Comparison of ENCODE assay signal across 1 cellular context in the genomic region with DNA sequence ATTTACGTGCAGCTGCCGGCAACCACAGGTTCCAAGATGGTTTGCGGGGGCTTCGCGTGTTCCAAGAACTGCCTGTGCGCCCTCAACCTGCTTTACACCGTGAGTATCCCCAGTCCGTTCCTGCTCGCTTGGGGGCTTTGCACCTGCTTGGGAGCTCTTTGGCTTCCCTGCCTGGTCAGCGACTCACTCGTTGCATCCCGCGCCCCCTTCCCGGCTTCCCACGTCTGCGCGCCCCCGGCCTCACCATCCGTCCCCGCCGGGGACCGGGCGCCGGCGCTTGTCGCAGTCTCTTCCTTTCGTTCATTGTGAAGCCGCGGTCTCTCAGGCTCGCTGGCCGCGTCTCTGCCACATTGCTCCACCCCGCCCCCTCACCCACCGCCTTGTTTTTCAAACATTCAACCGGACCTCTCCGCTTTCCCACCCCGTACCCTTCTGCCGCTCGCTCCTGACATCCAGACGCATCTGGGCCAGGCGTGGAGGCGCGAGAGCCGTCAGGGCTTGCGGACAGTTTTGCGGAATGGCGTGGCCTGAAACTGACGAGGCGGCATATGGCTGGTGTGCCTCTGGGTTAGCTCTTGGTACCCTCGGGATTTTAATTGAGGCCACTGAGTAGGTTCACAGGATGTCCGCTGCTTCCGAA.
TF ChIP-seq lines count a peak whose summit lies in the region.

No MANE protein-coding gene starts in this region.

TF ChIP-seq in K562, 482 proteins besides CTCF, POLR2A, EP300 and RAD21 (continued from another document and continues in another):
- TF ChIP-seq, protein P1, sequence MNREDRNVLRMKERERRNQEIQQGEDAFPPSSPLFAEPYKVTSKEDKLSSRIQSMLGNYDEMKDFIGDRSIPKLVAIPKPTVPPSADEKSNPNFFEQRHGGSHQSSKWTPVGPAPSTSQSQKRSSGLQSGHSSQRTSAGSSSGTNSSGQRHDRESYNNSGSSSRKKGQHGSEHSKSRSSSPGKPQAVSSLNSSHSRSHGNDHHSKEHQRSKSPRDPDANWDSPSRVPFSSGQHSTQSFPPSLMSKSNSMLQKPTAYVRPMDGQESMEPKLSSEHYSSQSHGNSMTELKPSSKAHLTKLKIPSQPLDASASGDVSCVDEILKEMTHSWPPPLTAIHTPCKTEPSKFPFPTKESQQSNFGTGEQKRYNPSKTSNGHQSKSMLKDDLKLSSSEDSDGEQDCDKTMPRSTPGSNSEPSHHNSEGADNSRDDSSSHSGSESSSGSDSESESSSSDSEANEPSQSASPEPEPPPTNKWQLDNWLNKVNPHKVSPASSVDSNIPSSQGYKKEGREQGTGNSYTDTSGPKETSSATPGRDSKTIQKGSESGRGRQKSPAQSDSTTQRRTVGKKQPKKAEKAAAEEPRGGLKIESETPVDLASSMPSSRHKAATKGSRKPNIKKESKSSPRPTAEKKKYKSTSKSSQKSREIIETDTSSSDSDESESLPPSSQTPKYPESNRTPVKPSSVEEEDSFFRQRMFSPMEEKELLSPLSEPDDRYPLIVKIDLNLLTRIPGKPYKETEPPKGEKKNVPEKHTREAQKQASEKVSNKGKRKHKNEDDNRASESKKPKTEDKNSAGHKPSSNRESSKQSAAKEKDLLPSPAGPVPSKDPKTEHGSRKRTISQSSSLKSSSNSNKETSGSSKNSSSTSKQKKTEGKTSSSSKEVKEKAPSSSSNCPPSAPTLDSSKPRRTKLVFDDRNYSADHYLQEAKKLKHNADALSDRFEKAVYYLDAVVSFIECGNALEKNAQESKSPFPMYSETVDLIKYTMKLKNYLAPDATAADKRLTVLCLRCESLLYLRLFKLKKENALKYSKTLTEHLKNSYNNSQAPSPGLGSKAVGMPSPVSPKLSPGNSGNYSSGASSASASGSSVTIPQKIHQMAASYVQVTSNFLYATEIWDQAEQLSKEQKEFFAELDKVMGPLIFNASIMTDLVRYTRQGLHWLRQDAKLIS (CRISPR knock-in tag; IDR thresholded peaks at IDR 0.05), result no peak
- TF ChIP-seq, protein P2, sequence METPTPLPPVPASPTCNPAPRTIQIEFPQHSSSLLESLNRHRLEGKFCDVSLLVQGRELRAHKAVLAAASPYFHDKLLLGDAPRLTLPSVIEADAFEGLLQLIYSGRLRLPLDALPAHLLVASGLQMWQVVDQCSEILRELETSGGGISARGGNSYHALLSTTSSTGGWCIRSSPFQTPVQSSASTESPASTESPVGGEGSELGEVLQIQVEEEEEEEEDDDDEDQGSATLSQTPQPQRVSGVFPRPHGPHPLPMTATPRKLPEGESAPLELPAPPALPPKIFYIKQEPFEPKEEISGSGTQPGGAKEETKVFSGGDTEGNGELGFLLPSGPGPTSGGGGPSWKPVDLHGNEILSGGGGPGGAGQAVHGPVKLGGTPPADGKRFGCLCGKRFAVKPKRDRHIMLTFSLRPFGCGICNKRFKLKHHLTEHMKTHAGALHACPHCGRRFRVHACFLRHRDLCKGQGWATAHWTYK (CRISPR knock-in tag; IDR thresholded peaks at IDR 0.05), result no peak
- peak; percentile 62 for TF ChIP-seq ZFX (CRISPR knock-in tag; IDR thresholded peaks at IDR 0.05)
- TF ChIP-seq, protein P3, sequence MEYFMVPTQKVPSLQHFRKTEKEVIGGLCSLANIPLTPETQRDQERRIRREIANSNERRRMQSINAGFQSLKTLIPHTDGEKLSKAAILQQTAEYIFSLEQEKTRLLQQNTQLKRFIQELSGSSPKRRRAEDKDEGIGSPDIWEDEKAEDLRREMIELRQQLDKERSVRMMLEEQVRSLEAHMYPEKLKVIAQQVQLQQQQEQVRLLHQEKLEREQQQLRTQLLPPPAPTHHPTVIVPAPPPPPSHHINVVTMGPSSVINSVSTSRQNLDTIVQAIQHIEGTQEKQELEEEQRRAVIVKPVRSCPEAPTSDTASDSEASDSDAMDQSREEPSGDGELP (CRISPR knock-in tag; IDR thresholded peaks at IDR 0.05; ENCODE audit: borderline replicate concordance), result peak; percentile 54; the same call in 1 of the 2 replicates
- TF ChIP-seq BRCA1 (IDR thresholded peaks at IDR 0.05), result no peak
- TF ChIP-seq BRCA1 (CRISPR knock-in tag; IDR thresholded peaks at IDR 0.05), result 0 out of 2 replicates have a peak, but pooled peaks have one; percentile 50
- TF ChIP-seq STAT5A (IDR thresholded peaks at IDR 0.05; ENCODE audit: borderline replicate concordance, low read length), result no peak
- TF ChIP-seq TOE1 (IDR thresholded peaks at IDR 0.05; ENCODE audit: borderline replicate concordance), result 0 out of 2 replicates have a peak, but pooled peaks have one; percentile 27
- TF ChIP-seq TOE1 (CRISPR knock-in tag; IDR thresholded peaks at IDR 0.05; ENCODE audit: borderline replicate concordance, low read depth), result no peak
- TF ChIP-seq GTF2F1 (IDR thresholded peaks at IDR 0.05; ENCODE audit: low read depth, low read length), result no peak
- TF ChIP-seq HNRNPLL (IDR thresholded peaks at IDR 0.05; ENCODE audit: low read depth, low read length, poor library complexity, severe bottlenecking), result peak; percentile 24
- TF ChIP-seq YY1 (IDR thresholded peaks at IDR 0.05; ENCODE audit: borderline replicate concordance in 1 of 3, control insufficient read depth in 1 of 3, extremely low read depth in 1 of 3, insufficient read depth in 3 of 3, insufficient read length in 1 of 3, insufficient replicate concordance in 2 of 3, low read depth in 1 of 3, low read length in 2 of 3), result peak in 1 of 3 experiments; percentile 48
- TF ChIP-seq TCF7 (IDR thresholded peaks at IDR 0.05; ENCODE audit: borderline replicate concordance), result no peak
- TF ChIP-seq, protein P4, sequence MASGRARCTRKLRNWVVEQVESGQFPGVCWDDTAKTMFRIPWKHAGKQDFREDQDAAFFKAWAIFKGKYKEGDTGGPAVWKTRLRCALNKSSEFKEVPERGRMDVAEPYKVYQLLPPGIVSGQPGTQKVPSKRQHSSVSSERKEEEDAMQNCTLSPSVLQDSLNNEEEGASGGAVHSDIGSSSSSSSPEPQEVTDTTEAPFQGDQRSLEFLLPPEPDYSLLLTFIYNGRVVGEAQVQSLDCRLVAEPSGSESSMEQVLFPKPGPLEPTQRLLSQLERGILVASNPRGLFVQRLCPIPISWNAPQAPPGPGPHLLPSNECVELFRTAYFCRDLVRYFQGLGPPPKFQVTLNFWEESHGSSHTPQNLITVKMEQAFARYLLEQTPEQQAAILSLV (tag; IDR thresholded peaks at IDR 0.05), result no peak
- no peak for TF ChIP-seq PBX2 (CRISPR knock-in tag; IDR thresholded peaks at IDR 0.05; ENCODE audit: low read depth)
- no peak for TF ChIP-seq PBX2 (tag; conservative IDR thresholded peaks at IDR 0.05; ENCODE audit: low read depth)
- TF ChIP-seq CREB1 (IDR thresholded peaks at IDR 0.05), result 0 out of 2 replicates have a peak, but pooled peaks have one; percentile 23
- no peak for TF ChIP-seq CREB1 (CRISPR knock-in tag; IDR thresholded peaks at IDR 0.05)
- 0 out of 2 replicates have a peak, but pooled peaks have one; percentile 18 for TF ChIP-seq ARID1B (IDR thresholded peaks at IDR 0.05)
- TF ChIP-seq RBFOX2 (IDR thresholded peaks at IDR 0.05; ENCODE audit: low read depth, low read length), result peak; percentile 74
- TF ChIP-seq TAF1 (IDR thresholded peaks at IDR 0.05; ENCODE audit: control insufficient read depth, extremely low read depth, insufficient read depth, low read length, severe bottlenecking), result no peak
- no peak for TF ChIP-seq SRSF3 (IDR thresholded peaks at IDR 0.05; ENCODE audit: insufficient read depth, low read length)
- TF ChIP-seq FOXK1 (CRISPR knock-in tag; IDR thresholded peaks at IDR 0.05; ENCODE audit: borderline replicate concordance), result no peak
- peak; percentile 26 for TF ChIP-seq CXXC5 (CRISPR knock-in tag; IDR thresholded peaks at IDR 0.05)
- peak; percentile 33; the same call in 1 of the 2 replicates for TF ChIP-seq SMARCC2 (IDR thresholded peaks at IDR 0.05; ENCODE audit: low read depth)
- peak; percentile 88 for TF ChIP-seq RBBP5 (IDR thresholded peaks at IDR 0.05; ENCODE audit: borderline replicate concordance, insufficient read depth, low read length, poor library complexity, severe bottlenecking)
- no peak for TF ChIP-seq HLTF (IDR thresholded peaks at IDR 0.05)
- 0 out of 2 replicates have a peak, but pooled peaks have one; percentile 15 for TF ChIP-seq ZKSCAN1 (IDR thresholded peaks at IDR 0.05; ENCODE audit: low read depth, low read length)
- TF ChIP-seq PHF8 (IDR thresholded peaks at IDR 0.05; ENCODE audit: borderline replicate concordance, low read length), result no peak
- no peak for TF ChIP-seq BHLHE40 (IDR thresholded peaks at IDR 0.05; ENCODE audit: low read length)
- TF ChIP-seq RNF2 (IDR thresholded peaks at IDR 0.05), result peak; percentile 31; the same call in 1 of the 2 replicates
- TF ChIP-seq, protein P5, sequence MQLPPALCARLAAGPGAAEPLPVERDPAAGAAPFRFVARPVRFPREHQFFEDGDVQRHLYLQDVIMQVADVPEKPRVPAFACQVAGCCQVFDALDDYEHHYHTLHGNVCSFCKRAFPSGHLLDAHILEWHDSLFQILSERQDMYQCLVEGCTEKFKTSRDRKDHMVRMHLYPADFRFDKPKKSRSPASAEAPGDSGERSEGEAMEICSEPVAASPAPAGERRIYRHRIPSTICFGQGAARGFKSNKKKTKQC (CRISPR knock-in tag; IDR thresholded peaks at IDR 0.05), result peak; percentile 53; the same call in 1 of the 2 replicates
- TF ChIP-seq JUNB (CRISPR knock-in tag; conservative IDR thresholded peaks at IDR 0.05), result no peak
- peak; percentile 43 for TF ChIP-seq SAP30 (IDR thresholded peaks at IDR 0.05; ENCODE audit: borderline replicate concordance, insufficient read depth, low read depth, low read length, poor library complexity, severe bottlenecking)
- TF ChIP-seq EP400 (IDR thresholded peaks at IDR 0.05), result 0 out of 2 replicates have a peak, but pooled peaks have one; percentile 27
- no peak for TF ChIP-seq GABPB1 (CRISPR knock-in tag; IDR thresholded peaks at IDR 0.05)
- TF ChIP-seq ZBTB8A (IDR thresholded peaks at IDR 0.05; ENCODE audit: partially characterized antibody), result no peak
- TF ChIP-seq, protein P6, sequence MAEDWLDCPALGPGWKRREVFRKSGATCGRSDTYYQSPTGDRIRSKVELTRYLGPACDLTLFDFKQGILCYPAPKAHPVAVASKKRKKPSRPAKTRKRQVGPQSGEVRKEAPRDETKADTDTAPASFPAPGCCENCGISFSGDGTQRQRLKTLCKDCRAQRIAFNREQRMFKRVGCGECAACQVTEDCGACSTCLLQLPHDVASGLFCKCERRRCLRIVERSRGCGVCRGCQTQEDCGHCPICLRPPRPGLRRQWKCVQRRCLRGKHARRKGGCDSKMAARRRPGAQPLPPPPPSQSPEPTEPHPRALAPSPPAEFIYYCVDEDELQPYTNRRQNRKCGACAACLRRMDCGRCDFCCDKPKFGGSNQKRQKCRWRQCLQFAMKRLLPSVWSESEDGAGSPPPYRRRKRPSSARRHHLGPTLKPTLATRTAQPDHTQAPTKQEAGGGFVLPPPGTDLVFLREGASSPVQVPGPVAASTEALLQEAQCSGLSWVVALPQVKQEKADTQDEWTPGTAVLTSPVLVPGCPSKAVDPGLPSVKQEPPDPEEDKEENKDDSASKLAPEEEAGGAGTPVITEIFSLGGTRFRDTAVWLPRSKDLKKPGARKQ (CRISPR knock-in tag; IDR thresholded peaks at IDR 0.05), result no peak
- peak in 1 of 2 experiments; percentile 59; a peak in 1 of 4 replicates for TF ChIP-seq UBTF (IDR thresholded peaks at IDR 0.05; ENCODE audit: borderline replicate concordance in 1 of 2, low read depth in 2 of 2, low read length in 2 of 2)
- peak; percentile 56; the same call in 1 of the 2 replicates for TF ChIP-seq NKRF (IDR thresholded peaks at IDR 0.05; ENCODE audit: borderline replicate concordance)
- peak; percentile 47; the same call in 1 of the 2 replicates for TF ChIP-seq MTA3 (IDR thresholded peaks at IDR 0.05; ENCODE audit: borderline replicate concordance)
